26 cellular contexts compared by ENCODE assay signal in the genomic region with DNA sequence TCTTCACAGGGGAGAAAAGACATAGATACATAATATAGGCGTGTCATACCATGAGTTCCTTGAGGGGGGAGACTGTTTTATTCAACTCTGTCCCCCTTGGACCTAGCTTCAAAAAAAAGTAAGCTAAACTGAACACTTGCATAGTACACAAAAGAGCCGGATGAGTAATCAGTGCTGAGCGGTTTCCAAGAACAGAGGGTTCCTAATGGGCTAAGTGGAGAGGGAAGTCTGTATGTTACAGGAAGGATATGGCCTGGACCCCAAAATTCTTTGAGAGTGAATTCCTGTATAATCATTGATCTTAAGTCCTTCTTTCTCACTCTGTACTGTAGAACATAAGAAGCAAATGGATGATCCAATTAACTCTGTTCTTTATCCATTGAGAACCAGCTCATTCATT.
DNase-seq lines count a peak whose midpoint lies in the region; ATAC-seq and TF ChIP-seq lines count a peak whose summit lies in the region.
"Had no signal": no experiment of that assay in that cellular context is flagged by ENCODE, and none has a peak within 500 bp of the region (broad histone marks: within the 10 kb centered on the region; RNA-seq: fewer than 3 reads in every experiment).

No MANE protein-coding gene starts in this region.

- H3K27me3 ChIP-seq in RWPE2 (ENCODE audit: insufficient read depth, poor library complexity, severe bottlenecking), result no peaks in the 10 kb centered on the region
- no peaks in the 10 kb centered on the region for H3K27me3 ChIP-seq in vagina
- H3K27me3 ChIP-seq: esophagus squamous epithelium, suprapubic skin had no signal

- H3K27ac ChIP-seq in RWPE2 (ENCODE audit: poor library complexity, severe bottlenecking), result no peak overlapping the region
- no peak overlapping the region for H3K27ac ChIP-seq in vagina
- H3K27ac ChIP-seq: psoas muscle, suprapubic skin had no signal

- no peaks in the 10 kb centered on the region for H3K9me3 Mint-ChIP-seq in activated naive CD4-positive, alpha-beta T cell treated with anti-CD3 and anti-CD28 coated beads, Interleukin-2, amount 50 U/mL, for 72 hours
- H3K9me3 Mint-ChIP-seq: activated CD8-positive, alpha-beta T cell treated with anti-CD3 and anti-CD28 coated beads for 36 hours; T-helper 1 cell treated with Interleukin-12 subunit alpha and Interleukin-12 subunit beta and Interleukin-4 antibody, amounts not matched to agents 30 μg/mL and 1 μg/mL, for 36 hours had no signal

- H3K36me3 ChIP-seq in RWPE2 (ENCODE audit: low read depth) (no peaks in the 10 kb centered on the region), vagina (no peaks in the 10 kb centered on the region)
- H3K36me3 ChIP-seq: esophagus squamous epithelium, suprapubic skin had no signal

- ATAC-seq in RWPE2 (ENCODE audit: low read depth), result peak; percentile 64
- no peak for ATAC-seq in activated naive CD4-positive, alpha-beta T cell treated with anti-CD3 and anti-CD28 coated beads, Interleukin-2, amount 50 U/mL, for 72 hours
- ATAC-seq: activated CD8-positive, alpha-beta T cell treated with anti-CD3 and anti-CD28 coated beads for 36 hours; psoas muscle had no signal

- no peak overlapping the region for H3K27ac Mint-ChIP-seq in activated naive CD4-positive, alpha-beta T cell treated with anti-CD3 and anti-CD28 coated beads, Interleukin-2, amount 50 U/mL, for 72 hours
- H3K27ac Mint-ChIP-seq: activated CD8-positive, alpha-beta T cell treated with anti-CD3 and anti-CD28 coated beads for 36 hours; activated naive CD8-positive, alpha-beta T cell; CD4-positive, alpha-beta memory T cell; nephron progenitor cell; T-helper 1 cell treated with Interleukin-12 subunit alpha and Interleukin-12 subunit beta and Interleukin-4 antibody, amounts not matched to agents 30 μg/mL and 1 μg/mL, for 36 hours had no signal

- no peak for TF ChIP-seq CTCF in RWPE2 (IDR thresholded peaks at IDR 0.05; ENCODE audit: poor library complexity, severe bottlenecking)
- TF ChIP-seq CTCF in fibroblast of pulmonary artery (IDR thresholded peaks at IDR 0.05; ENCODE audit: low read length, missing control alignments), result no peak
- TF ChIP-seq CTCF in vagina (IDR thresholded peaks at IDR 0.05), result no peak

- H3K9me3 ChIP-seq in RWPE2 (ENCODE audit: severe bottlenecking) (no peaks in the 10 kb centered on the region), vagina (no peaks in the 10 kb centered on the region)
- H3K9me3 ChIP-seq: esophagus squamous epithelium, suprapubic skin had no signal

- peak; percentile 29 for DNase-seq in Daoy (ENCODE audit: low read depth)
- DNase-seq in RWPE2 (ENCODE audit: low spot score), result no peak
- peak; percentile 64 for DNase-seq in fibroblast of pulmonary artery (ENCODE audit: low read depth)
- DNase-seq in renal cortical epithelial cell (ENCODE audit: low read depth), result peak; percentile 90
- no peak for DNase-seq in activated naive CD4-positive, alpha-beta T cell treated with anti-CD3 and anti-CD28 coated beads, Interleukin-2, amount 50 U/mL, for 72 hours (ENCODE audit: low spot score in 2 of 2)
- DNase-seq in vagina (ENCODE audit: extremely low spot score in 2 of 2), result no peak
- no peak for DNase-seq in NOMO-1 (lab: John Stamatoyannopoulos, UW; ENCODE audit: unreplicated experiment in 2 of 2)
- DNase-seq in LoVo (ENCODE audit: low spot score), result no peak
- DNase-seq: ACHN; activated CD8-positive, alpha-beta T cell treated with anti-CD3 and anti-CD28 coated beads for 36 hours; activated T-cell treated with anti-CD3 and anti-CD28 coated beads, Interleukin-2, amount 50 U/mL, for 48 hours; caudate nucleus; CD4-positive, alpha-beta memory T cell; DMS79; effector CD4-positive, alpha-beta T cell; esophagus squamous epithelium; kidney glomerular epithelial cell; midbrain; NCI-H2081 treated with DMSO at 0.1 percent for 48 hours; NCI-H510A treated with DMSO at 0.1 percent for 48 hours; nephron progenitor cell; psoas muscle; SIG-M5 had no signal

- no peaks in the 10 kb centered on the region for H3K4me1 ChIP-seq in RWPE2 (ENCODE audit: insufficient read depth, poor library complexity, severe bottlenecking)
- H3K4me1 ChIP-seq in vagina, result no peaks in the 10 kb centered on the region
- H3K4me1 ChIP-seq: esophagus squamous epithelium, psoas muscle, suprapubic skin had no signal

- intact Hi-C loops in vagina (cut with DNase I), result no loop called here

- no peak for TF ChIP-seq POLR2A in vagina (IDR thresholded peaks at IDR 0.05)

- no peaks in the 10 kb centered on the region for H3K36me3 Mint-ChIP-seq in activated naive CD4-positive, alpha-beta T cell treated with anti-CD3 and anti-CD28 coated beads, Interleukin-2, amount 50 U/mL, for 72 hours
- H3K36me3 Mint-ChIP-seq: activated naive CD8-positive, alpha-beta T cell; CD4-positive, alpha-beta memory T cell had no signal

- H3K4me3 ChIP-seq in RWPE2 (ENCODE audit: severe bottlenecking) (no peak overlapping the region), fibroblast of pulmonary artery (replicated peaks; ENCODE audit: low read depth, low read length) (no peak overlapping the region), vagina (no peak overlapping the region)
- H3K4me3 ChIP-seq: esophagus squamous epithelium, psoas muscle, suprapubic skin had no signal

Comparison
In these comparisons a context has a peak if more than half of its experiments do, and no peak if none do; other contexts are left out.
1. DNase-seq: peak in Daoy (single experiment), fibroblast of pulmonary artery (single experiment) and renal cortical epithelial cell (single experiment); none in RWPE2 (single experiment), activated naive CD4-positive, alpha-beta T cell treated with anti-CD3 and anti-CD28 coated beads, Interleukin-2, amount 50 U/mL, for 72 hours (0 of 2), vagina (0 of 2), NOMO-1 (0 of 2) and LoVo (single experiment).